Comparison of ENCODE assay signal across 18 cellular contexts in genomic region chr11:62794201-62794775, GRCh38. TPM values are rescaled to one million over a fixed set of nuclear protein-coding genes. Genes with fewer than 3 reads are reported as not detected.
DNase-seq lines count a peak whose midpoint lies in the region; ATAC-seq and TF ChIP-seq lines count a peak whose summit lies in the region.
"Had no signal": no experiment of that assay in that cellular context is flagged by ENCODE, and none has a peak within 500 bp of the region (broad histone marks: within the 10 kb centered on the region; RNA-seq: fewer than 3 reads in every experiment).

No MANE protein-coding gene starts in this region.

- no peak for ATAC-seq in activated CD4-positive, alpha-beta T cell treated with anti-CD3 and anti-CD28 coated beads for 36 hours
- ATAC-seq in central memory CD8-positive, alpha-beta T cell (replicated peaks; ENCODE audit: extremely low read depth, poor library complexity, severe bottlenecking): no peak
- ATAC-seq in WTC11: no peak

- H3K9me3 Mint-ChIP-seq in activated CD4-positive, alpha-beta T cell treated with anti-CD3 and anti-CD28 coated beads for 36 hours (ENCODE audit: low read depth): no peaks in the 10 kb centered on the region
- H3K9me3 Mint-ChIP-seq in HFFc6 (no peaks in the 10 kb centered on the region), WTC11 (no peaks in the 10 kb centered on the region)
- H3K9me3 Mint-ChIP-seq in central memory CD8-positive, alpha-beta T cell: no peaks in the 10 kb centered on the region
- H3K9me3 Mint-ChIP-seq: neural progenitor cell had no signal

- H3K27ac Mint-ChIP-seq in activated CD4-positive, alpha-beta T cell treated with anti-CD3 and anti-CD28 coated beads for 36 hours: peak overlapping the region; percentile 75
- H3K27ac Mint-ChIP-seq in HFFc6: peak overlapping the region; percentile 9
- H3K27ac Mint-ChIP-seq in central memory CD8-positive, alpha-beta T cell (ENCODE audit: low read depth): peak overlapping the region; percentile 29
- no peak overlapping the region for H3K27ac Mint-ChIP-seq in WTC11
- H3K27ac Mint-ChIP-seq: neural progenitor cell had no signal

- POLR2A ChIA-PET in activated CD4-positive, alpha-beta T cell treated with anti-CD3 and anti-CD28 coated beads for 36 hours (lab: Charles Lee): interaction anchor here (0.7 to 1.4 kb wide), 3 partner anchors 9 to 47 kb away, joined by 3 to 8 read pairs (median 4); no protein-coding TSS in a partner anchor
- POLR2A ChIA-PET in WTC11 (lab: Charles Lee): interaction anchor here (1.0 kb wide), 1 partner anchor 38 kb away, joined by 3 read pairs; the partner anchor contains the start of gene STX5

- intact Hi-C loops in activated CD4-positive, alpha-beta T cell treated with anti-CD3 and anti-CD28 coated beads for 36 hours (cut with DNase I, micrococcal nuclease): no loop called here
- intact Hi-C loops in posterior vena cava (cut with DNase I): no loop called here

- no peak for DNase-seq in activated CD4-positive, alpha-beta T cell treated with anti-CD3 and anti-CD28 coated beads for 36 hours
- DNase-seq in activated CD4-positive, alpha-beta T cell treated with anti-CD3 and anti-CD28 coated beads for 48 hours: no peak
- no peak for DNase-seq in HFFc6
- DNase-seq in central memory CD8-positive, alpha-beta T cell (ENCODE audit: low spot score in 2 of 2): no peak
- peak; percentile 31 for DNase-seq in posterior vena cava (ENCODE audit: low spot score)
- no peak for DNase-seq in NCI-H69 (lab: John Stamatoyannopoulos, UW)
- DNase-seq in NCI-H526 (lab: John Stamatoyannopoulos, UW): no peak
- DNase-seq in WTC11 (ENCODE audit: low spot score): no peak
- DNase-seq: activated gamma-delta T cell treated with Interleukin-2 at 50 U/mL for 16 hours, C1 segment of cervical spinal cord, cortex of kidney, DMS53, hypothalamus, kidney glomerular epithelial cell, NCI-H187, spleen, testis had no signal

- TF ChIP-seq CTCF in HFFc6 (IDR thresholded peaks at IDR 0.05): no peak
- no peak for TF ChIP-seq CTCF in WTC11 (IDR thresholded peaks at IDR 0.05)

- H3K4me1 Mint-ChIP-seq in activated CD4-positive, alpha-beta T cell treated with anti-CD3 and anti-CD28 coated beads for 36 hours: peaks cover 29% of the 10 kb centered on the region
- H3K4me1 Mint-ChIP-seq in HFFc6 (ENCODE audit: low read depth): peaks cover 47% of the 10 kb centered on the region
- H3K4me1 Mint-ChIP-seq in central memory CD8-positive, alpha-beta T cell: peaks cover 49% of the 10 kb centered on the region
- H3K4me1 Mint-ChIP-seq in WTC11: peaks cover 18% of the 10 kb centered on the region

- peaks cover 87% of the 10 kb centered on the region for H3K36me3 Mint-ChIP-seq in activated CD4-positive, alpha-beta T cell treated with anti-CD3 and anti-CD28 coated beads for 36 hours (ENCODE audit: low read depth)
- H3K36me3 Mint-ChIP-seq in HFFc6 (ENCODE audit: low read depth) (peaks cover 55% of the 10 kb centered on the region), WTC11 (peaks cover 73% of the 10 kb centered on the region)
- H3K36me3 Mint-ChIP-seq in central memory CD8-positive, alpha-beta T cell (ENCODE audit: insufficient read depth): peaks cover 68% of the 10 kb centered on the region

- no peak overlapping the region for H3K4me3 Mint-ChIP-seq in activated CD4-positive, alpha-beta T cell treated with anti-CD3 and anti-CD28 coated beads for 36 hours
- H3K4me3 Mint-ChIP-seq in HFFc6: no peak overlapping the region
- no peak overlapping the region for H3K4me3 Mint-ChIP-seq in central memory CD8-positive, alpha-beta T cell
- no peak overlapping the region for H3K4me3 Mint-ChIP-seq in WTC11
- H3K4me3 Mint-ChIP-seq: neural progenitor cell had no signal

- H3K27me3 Mint-ChIP-seq in activated CD4-positive, alpha-beta T cell treated with anti-CD3 and anti-CD28 coated beads for 36 hours: no peaks in the 10 kb centered on the region
- H3K27me3 Mint-ChIP-seq in HFFc6 (ENCODE audit: insufficient read depth) (peaks cover 2% of the 10 kb centered on the region; the same call in 1 of the 2 replicates), WTC11 (ENCODE audit: low read depth) (no peaks in the 10 kb centered on the region)
- H3K27me3 Mint-ChIP-seq in central memory CD8-positive, alpha-beta T cell: no peaks in the 10 kb centered on the region

- CTCF ChIA-PET in activated CD4-positive, alpha-beta T cell treated with anti-CD3 and anti-CD28 coated beads for 36 hours (lab: Charles Lee): interaction anchor here (0.8 to 1.0 kb wide), 2 partner anchors 36 to 67 kb away, joined by 3 read pairs; no protein-coding TSS in a partner anchor
- CTCF ChIA-PET in WTC11 (lab: Charles Lee): interaction anchor here (0.6 to 1.0 kb wide), 2 partner anchors 90 to 175 kb away, joined by 3 read pairs; no protein-coding TSS in a partner anchor

TF ChIP-seq in WTC11, 78 proteins besides CTCF, POLR2A, EP300 and RAD21:
- TF ChIP-seq IRF2 (CRISPR knock-in tag; IDR thresholded peaks at IDR 0.05; ENCODE audit: borderline replicate concordance, low read depth) (no peak), CREM (CRISPR knock-in tag; IDR thresholded peaks at IDR 0.05) (no peak), NFYB (CRISPR knock-in tag; conservative IDR thresholded peaks at IDR 0.05; ENCODE audit: low read depth) (no peak), ZNF416 (CRISPR knock-in tag; IDR thresholded peaks at IDR 0.05) (no peak)
- TF ChIP-seq, protein P1, sequence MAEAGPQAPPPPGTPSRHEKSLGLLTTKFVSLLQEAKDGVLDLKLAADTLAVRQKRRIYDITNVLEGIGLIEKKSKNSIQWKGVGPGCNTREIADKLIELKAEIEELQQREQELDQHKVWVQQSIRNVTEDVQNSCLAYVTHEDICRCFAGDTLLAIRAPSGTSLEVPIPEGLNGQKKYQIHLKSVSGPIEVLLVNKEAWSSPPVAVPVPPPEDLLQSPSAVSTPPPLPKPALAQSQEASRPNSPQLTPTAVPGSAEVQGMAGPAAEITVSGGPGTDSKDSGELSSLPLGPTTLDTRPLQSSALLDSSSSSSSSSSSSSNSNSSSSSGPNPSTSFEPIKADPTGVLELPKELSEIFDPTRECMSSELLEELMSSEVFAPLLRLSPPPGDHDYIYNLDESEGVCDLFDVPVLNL (CRISPR knock-in tag; IDR thresholded peaks at IDR 0.05; ENCODE audit: borderline replicate concordance, low read depth): no peak

RNA-seq across cellular contexts. Expression of gene TMEM223, which starts 2.5 kb away (rescaled TPM):
- 10 to 100 TPM; 11.1 to 12.6 TPM for total RNA-seq in activated CD4-positive, alpha-beta T cell treated with anti-CD3 and anti-CD28 coated beads for 36 hours
- 10 to 100 TPM; 12.8 to 15.0 (median 13.6) TPM for total RNA-seq in HFFc6 (2021; fragmentation: NEBNext Ultra II Directional; extraction: Animal tissue kit (Norgen Biotek cat#: 25700))
- total RNA-seq in posterior vena cava (1 to 10 TPM; 8.9 to 10.0 TPM), WTC11 (2021) (25.5 to 26.4 TPM (median 25.9 TPM) in 3 replicates)

RNA-seq across cellular contexts. Expression of gene TMEM179B, which starts 7.1 kb away (rescaled TPM):
- total RNA-seq in activated CD4-positive, alpha-beta T cell treated with anti-CD3 and anti-CD28 coated beads for 36 hours: 10 to 100 TPM; 19.5 to 35.9 TPM
- 10 to 100 TPM; 47.2 to 66.3 (median 52.7) TPM for total RNA-seq in HFFc6 (2021; fragmentation: NEBNext Ultra II Directional; extraction: Animal tissue kit (Norgen Biotek cat#: 25700))
- total RNA-seq in posterior vena cava: 10 to 100 TPM; 23.7 to 33.0 TPM
- total RNA-seq in WTC11 (2021): 21.4 to 23.6 TPM (median 22.2 TPM) in 3 replicates

RNA-seq across cellular contexts. Expression of gene NXF1, which starts 11.0 kb away (rescaled TPM):
- 10 to 100 TPM; 89.5 to 97.6 TPM for total RNA-seq in activated CD4-positive, alpha-beta T cell treated with anti-CD3 and anti-CD28 coated beads for 36 hours
- 10 to 100 TPM; 51.5 to 57.7 (median 55.0) TPM for total RNA-seq in HFFc6 (2021; fragmentation: NEBNext Ultra II Directional; extraction: Animal tissue kit (Norgen Biotek cat#: 25700))
- total RNA-seq in posterior vena cava (10 to 100 TPM; 53.0 to 58.1 TPM), WTC11 (2021) (43.2 to 44.7 TPM (median 44.3 TPM) in 3 replicates)

RNA-seq across cellular contexts. Expression of gene TAF6L, which starts 23.1 kb away (rescaled TPM):
- 10 to 100 TPM; 10.2 to 12.6 TPM for total RNA-seq in activated CD4-positive, alpha-beta T cell treated with anti-CD3 and anti-CD28 coated beads for 36 hours
- total RNA-seq in HFFc6 (2021; fragmentation: NEBNext Ultra II Directional; extraction: Animal tissue kit (Norgen Biotek cat#: 25700)): 10 to 100 TPM in 5 of 6 experiments, 1 to 10 TPM in 1; 9.9 to 12.7 (median 10.6) TPM
- total RNA-seq in posterior vena cava: 10 to 100 TPM; 11.3 to 12.9 TPM
- 33.8 to 42.1 TPM (median 36.3 TPM) in 3 replicates for total RNA-seq in WTC11 (2021)

RNA-seq across cellular contexts. Expression of gene POLR2G, which starts 32.9 kb away (rescaled TPM):
- total RNA-seq in activated CD4-positive, alpha-beta T cell treated with anti-CD3 and anti-CD28 coated beads for 36 hours: 100 to 1,000 TPM in 1 of 2 experiments, 10 to 100 TPM in 1; 87.1 to 125 TPM
- 10 to 100 TPM; 77.6 to 83.8 (median 81.4) TPM for total RNA-seq in HFFc6 (2021; fragmentation: NEBNext Ultra II Directional; extraction: Animal tissue kit (Norgen Biotek cat#: 25700))
- 10 to 100 TPM; 39.7 to 50.9 TPM for total RNA-seq in posterior vena cava
- total RNA-seq in WTC11 (2021): 81.3 to 101 TPM (median 84.3 TPM) in 3 replicates
